In the genomic region with DNA sequence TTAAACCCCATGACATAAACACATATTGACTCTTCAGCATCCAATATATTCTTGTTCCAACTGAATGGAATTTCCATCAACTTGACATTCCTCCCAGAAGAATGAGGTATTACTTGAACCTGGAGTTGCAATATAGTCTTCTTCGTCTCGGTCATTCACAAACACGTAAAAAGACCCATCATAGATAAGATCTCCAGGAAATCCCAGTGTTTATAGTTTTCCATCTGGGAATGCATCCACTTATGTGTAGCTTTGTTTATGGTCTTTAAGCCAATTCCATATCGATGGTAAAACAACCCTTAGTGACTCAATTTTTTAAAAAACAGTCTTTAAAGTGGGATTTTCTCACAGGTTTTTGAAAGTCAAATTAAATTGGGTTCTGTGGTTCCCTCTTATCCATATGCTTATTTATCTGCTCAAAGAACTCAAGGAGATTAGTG, we compare ENCODE assay signal across 22 cellular contexts.
DNase-seq lines count a peak whose midpoint lies in the region; ATAC-seq and TF ChIP-seq lines count a peak whose summit lies in the region.
"Had no signal": no experiment of that assay in that cellular context is flagged by ENCODE, and none has a peak within 500 bp of the region (broad histone marks: within the 10 kb centered on the region; RNA-seq: fewer than 3 reads in every experiment).

No MANE protein-coding gene starts in this region.

- H3K27ac Mint-ChIP-seq in nephron = peak overlapping the region in 2 of 3 experiments; percentile 2 to 20
- no peak overlapping the region for H3K27ac Mint-ChIP-seq in stimulated activated naive CD8-positive, alpha-beta T cell treated with anti-CD3 and anti-CD28 coated beads, Interleukin-15, amount 100 ng/mL, for 72 hours
- H3K27ac Mint-ChIP-seq: activated CD8-positive, alpha-beta T cell treated with anti-CD3 and anti-CD28 coated beads for 36 hours; progenitor cell of endocrine pancreas; stimulated activated effector memory CD8-positive, alpha-beta T cell treated with anti-CD3 and anti-CD28 coated beads, Interleukin-12 subunit alpha, Interleukin-12 subunit beta, amount 100 ng/mL, for 72 hours; T-helper 2 cell treated with Interferon-gamma antibody and Interleukin-4, amounts not matched to agents 5 μg/mL and 100 μg/mL, for 36 hours; WTC11 had no signal

- H3K36me3 Mint-ChIP-seq in nephron (ENCODE audit: low read depth) = peaks cover 6% of the 10 kb centered on the region
- H3K36me3 Mint-ChIP-seq: stimulated activated effector memory CD8-positive, alpha-beta T cell treated with anti-CD3 and anti-CD28 coated beads, Interleukin-12 subunit alpha, Interleukin-12 subunit beta, amount 100 ng/mL, for 72 hours; WTC11 had no signal

- DNase-seq in HCEC 1CT (peak; percentile 56), amniotic epithelial cell (ENCODE audit: low read depth) (peak; percentile 18), kidney tubule cell (ENCODE audit: low spot score) (no peak)
- no peak for DNase-seq in stimulated activated naive CD8-positive, alpha-beta T cell treated with anti-CD3 and anti-CD28 coated beads, Interleukin-15, amount 100 ng/mL, for 72 hours
- DNase-seq: activated CD8-positive, alpha-beta T cell treated with anti-CD3 and anti-CD28 coated beads for 36 hours; activated gamma-delta T cell; activated T-cell treated with anti-CD3 and anti-CD28 coated beads for 4 hours; caudate nucleus; NCI-H2081 treated with DMSO at 0.1 percent for 48 hours; NK-92 treated with Interleukin-12 subunit alpha and Interleukin-12 subunit beta, amount 100 ng/mL, for 24 hours; RPMI8226 had no signal

- no peak for TF ChIP-seq CTCF in C4-2B (conservative IDR thresholded peaks at IDR 0.05)
- TF ChIP-seq CTCF in nephron (IDR thresholded peaks at IDR 0.05; ENCODE audit: unreplicated experiment in 3 of 3) = no peak

- no peak overlapping the region for H3K4me3 Mint-ChIP-seq in nephron
- no peak overlapping the region for H3K4me3 Mint-ChIP-seq in stimulated activated naive CD8-positive, alpha-beta T cell treated with anti-CD3 and anti-CD28 coated beads, Interleukin-15, amount 100 ng/mL, for 72 hours
- H3K4me3 Mint-ChIP-seq: activated CD8-positive, alpha-beta T cell treated with anti-CD3 and anti-CD28 coated beads for 36 hours; stimulated activated effector memory CD8-positive, alpha-beta T cell treated with anti-CD3 and anti-CD28 coated beads, Interleukin-12 subunit alpha, Interleukin-12 subunit beta, amount 100 ng/mL, for 72 hours; T-helper 2 cell treated with Interferon-gamma antibody and Interleukin-4, amounts not matched to agents 5 μg/mL and 100 μg/mL, for 36 hours; WTC11 had no signal

- peaks cover 5% of the 10 kb centered on the region for H3K27me3 Mint-ChIP-seq in nephron (ENCODE audit: low read depth)
- H3K27me3 Mint-ChIP-seq in stimulated activated naive CD8-positive, alpha-beta T cell treated with anti-CD3 and anti-CD28 coated beads, Interleukin-15, amount 100 ng/mL, for 72 hours = peaks cover 6% of the 10 kb centered on the region
- H3K27me3 Mint-ChIP-seq: progenitor cell of endocrine pancreas had no signal

- no peak for ATAC-seq in stimulated activated naive CD8-positive, alpha-beta T cell treated with anti-CD3 and anti-CD28 coated beads, Interleukin-15, amount 100 ng/mL, for 72 hours
- ATAC-seq in HG03097 (IDR thresholded peaks at IDR 0.05; ENCODE audit: low FRiP score, unreplicated experiment) = no peak
- no peak for ATAC-seq in HG03039 (IDR thresholded peaks at IDR 0.05; ENCODE audit: unreplicated experiment)
- ATAC-seq: activated CD8-positive, alpha-beta T cell treated with anti-CD3 and anti-CD28 coated beads for 36 hours; HepG2; stimulated activated effector memory CD8-positive, alpha-beta T cell treated with anti-CD3 and anti-CD28 coated beads, Interleukin-12 subunit alpha, Interleukin-12 subunit beta, amount 100 ng/mL, for 72 hours; WTC11 had no signal

- H3K9me3 Mint-ChIP-seq in nephron = no peaks in the 10 kb centered on the region
- H3K9me3 Mint-ChIP-seq in stimulated activated naive CD8-positive, alpha-beta T cell treated with anti-CD3 and anti-CD28 coated beads, Interleukin-15, amount 100 ng/mL, for 72 hours = no peaks in the 10 kb centered on the region
- H3K9me3 Mint-ChIP-seq: activated CD8-positive, alpha-beta T cell treated with anti-CD3 and anti-CD28 coated beads for 36 hours; stimulated activated effector memory CD8-positive, alpha-beta T cell treated with anti-CD3 and anti-CD28 coated beads, Interleukin-12 subunit alpha, Interleukin-12 subunit beta, amount 100 ng/mL, for 72 hours; T-helper 2 cell treated with Interferon-gamma antibody and Interleukin-4, amounts not matched to agents 5 μg/mL and 100 μg/mL, for 36 hours; WTC11 had no signal

- peaks cover 35% of the 10 kb centered on the region for H3K4me1 Mint-ChIP-seq in nephron
- peaks cover 20% of the 10 kb centered on the region for H3K4me1 Mint-ChIP-seq in stimulated activated naive CD8-positive, alpha-beta T cell treated with anti-CD3 and anti-CD28 coated beads, Interleukin-15, amount 100 ng/mL, for 72 hours
- H3K4me1 Mint-ChIP-seq: WTC11 had no signal

- H3K27ac ChIP-seq in C4-2B = peak overlapping the region; percentile 53
- H3K27ac ChIP-seq: HL-60, thoracic aorta had no signal

Comparison
In these comparisons a context has a peak if more than half of its experiments do, and no peak if none do; other contexts are left out.
1. DNase-seq: peak in HCEC 1CT (single experiment) and amniotic epithelial cell (single experiment); none in stimulated activated naive CD8-positive, alpha-beta T cell treated with anti-CD3 and anti-CD28 coated beads, Interleukin-15, amount 100 ng/mL, for 72 hours (0 of 2) and kidney tubule cell (single experiment).
2. H3K27ac Mint-ChIP-seq: peak in nephron (2 of 3); none in stimulated activated naive CD8-positive, alpha-beta T cell treated with anti-CD3 and anti-CD28 coated beads, Interleukin-15, amount 100 ng/mL, for 72 hours (0 of 2).